33 cellular contexts compared by ENCODE assay signal in the genomic region with DNA sequence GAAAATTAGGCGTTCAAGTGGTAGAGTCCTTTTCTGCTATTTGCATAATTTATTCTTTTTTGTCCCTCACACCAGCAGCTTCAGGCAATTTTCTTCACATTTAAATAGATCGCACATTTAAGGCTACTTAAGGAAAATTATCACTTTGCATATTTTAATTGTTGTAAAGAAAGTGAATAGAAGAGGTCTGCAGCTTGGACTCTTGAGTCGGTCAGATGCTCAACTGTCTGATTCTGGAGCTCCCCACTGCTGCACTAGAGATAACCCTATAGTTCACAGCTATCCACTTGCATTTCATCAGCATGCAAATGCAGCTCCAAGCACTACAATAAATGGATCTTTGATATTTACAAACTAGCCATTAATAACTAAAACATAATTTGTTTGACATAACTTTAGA.
"Had no signal": no experiment of that assay in that cellular context is flagged by ENCODE, and none has a peak within 500 bp of the region (broad histone marks: within the 10 kb centered on the region; RNA-seq: fewer than 3 reads in every experiment).

No MANE protein-coding gene starts in this region.

- H3K27me3 Mint-ChIP-seq: activated CD4-positive, alpha-beta memory T cell treated with anti-CD3 and anti-CD28 coated beads for 36 hours; activated CD4-positive, alpha-beta T cell treated with anti-CD3 and anti-CD28 coated beads, Interleukin-2, amount 10 ng/mL, durations not matched to agents 24 days and 14 days; memory B cell; naive thymus-derived CD4-positive, alpha-beta T cell had no signal

- H3K9me3 ChIP-seq: breast epithelium, gastroesophageal sphincter, neutrophil, ovary, prostate gland, thoracic aorta had no signal

- H3K4me3 ChIP-seq: breast epithelium, gastroesophageal sphincter, hepatocyte, ovary, prostate gland, skin epidermis, thoracic aorta had no signal

- H3K27me3 ChIP-seq: breast epithelium, gastroesophageal sphincter, hepatocyte, neutrophil, ovary had no signal

- H3K27ac ChIP-seq: breast epithelium, gastroesophageal sphincter, hepatocyte, neutrophil, ovary, prostate gland, skin epidermis, thoracic aorta, VCaP had no signal

- ATAC-seq: activated CD4-positive, CD25-positive, alpha-beta regulatory T cell treated with anti-CD3 and anti-CD28 coated beads, Interleukin-2, amount 50 U/mL, for 24 hours; gastroesophageal sphincter; naive thymus-derived CD4-positive, alpha-beta T cell; stimulated activated naive CD8-positive, alpha-beta T cell treated with anti-CD3 and anti-CD28 coated beads, Interleukin-15, Interleukin-2, amounts not matched to agents 100 U/mL and 50 U/mL, for 24 hours had no signal

- H3K36me3 Mint-ChIP-seq: activated CD4-positive, alpha-beta memory T cell treated with anti-CD3 and anti-CD28 coated beads for 36 hours; memory B cell; naive thymus-derived CD4-positive, alpha-beta T cell had no signal

- H3K4me2 ChIP-seq: hepatocyte had no signal

- H3K9me3 Mint-ChIP-seq: activated CD4-positive, alpha-beta T cell treated with anti-CD3 and anti-CD28 coated beads, Interleukin-2, amount 10 ng/mL, durations not matched to agents 24 days and 14 days; activated T-helper 1 cell treated with anti-CD3 and anti-CD28 coated beads, Interleukin-12 subunit alpha, Interleukin-12 subunit beta, Interleukin-2, Interleukin-4 antibody, amounts not matched to agents 30 ng/mL and 10 ng/mL and 1 ng/mL, durations not matched to agents 14 hours and 24 hours and 36 hours; memory B cell; T-helper 1 cell treated with Interleukin-12 subunit alpha and Interleukin-12 subunit beta and Interleukin-4 antibody, amounts not matched to agents 30 μg/mL and 1 μg/mL, for 36 hours had no signal

- H3K79me2 ChIP-seq: hepatocyte had no signal

- FAIRE-seq: colon, endothelial cell of umbilical vein, TTC549, urothelium cell line had no signal

- H2AFZ ChIP-seq: hepatocyte had no signal

- H3K27ac Mint-ChIP-seq: activated CD4-positive, alpha-beta memory T cell treated with anti-CD3 and anti-CD28 coated beads for 36 hours; activated CD4-positive, alpha-beta T cell treated with anti-CD3 and anti-CD28 coated beads, Interleukin-2, amount 10 ng/mL, durations not matched to agents 24 days and 14 days; activated T-helper 1 cell treated with anti-CD3 and anti-CD28 coated beads, Interleukin-12 subunit alpha, Interleukin-12 subunit beta, Interleukin-2, Interleukin-4 antibody, amounts not matched to agents 30 ng/mL and 10 ng/mL and 1 ng/mL, durations not matched to agents 14 hours and 24 hours and 36 hours; memory B cell; naive thymus-derived CD4-positive, alpha-beta T cell; T-helper 1 cell treated with Interleukin-12 subunit alpha and Interleukin-12 subunit beta and Interleukin-4 antibody, amounts not matched to agents 30 μg/mL and 1 μg/mL, for 36 hours had no signal

- H3K4me1 ChIP-seq: breast epithelium, prostate gland had no signal

- H3K4me1 Mint-ChIP-seq: activated CD4-positive, alpha-beta T cell treated with anti-CD3 and anti-CD28 coated beads, Interleukin-2, amount 10 ng/mL, durations not matched to agents 24 days and 14 days; memory B cell; naive thymus-derived CD4-positive, alpha-beta T cell had no signal

- H3K4me3 Mint-ChIP-seq: activated CD4-positive, alpha-beta memory T cell treated with anti-CD3 and anti-CD28 coated beads for 36 hours; activated CD4-positive, alpha-beta T cell treated with anti-CD3 and anti-CD28 coated beads, Interleukin-2, amount 10 ng/mL, durations not matched to agents 24 days and 14 days; activated T-helper 1 cell treated with anti-CD3 and anti-CD28 coated beads, Interleukin-12 subunit alpha, Interleukin-12 subunit beta, Interleukin-2, Interleukin-4 antibody, amounts not matched to agents 30 ng/mL and 10 ng/mL and 1 ng/mL, durations not matched to agents 14 hours and 24 hours and 36 hours; memory B cell; naive thymus-derived CD4-positive, alpha-beta T cell; T-helper 1 cell treated with Interleukin-12 subunit alpha and Interleukin-12 subunit beta and Interleukin-4 antibody, amounts not matched to agents 30 μg/mL and 1 μg/mL, for 36 hours had no signal

- DNase-seq: activated CD4-positive, alpha-beta memory T cell treated with anti-CD3 and anti-CD28 coated beads for 36 hours; activated CD4-positive, alpha-beta T cell treated with anti-CD3 and anti-CD28 coated beads, Interleukin-2, amount 10 ng/mL, durations not matched to agents 24 days and 14 days; activated CD8-positive, alpha-beta memory T cell treated with anti-CD3 and anti-CD28 coated beads, Interleukin-2, amount 50 U/mL, for 4 hours; activated gamma-delta T cell; activated naive CD4-positive, alpha-beta T cell treated with anti-CD3 and anti-CD28 coated beads, Interleukin-2, amount 50 U/mL, for 16 hours; activated T-cell treated with anti-CD3 and anti-CD28 coated beads, Interleukin-2, amount 50 U/mL, for 1 hour; amygdala; central memory CD4-positive, alpha-beta T cell; effector memory CD4-positive, alpha-beta T cell; midbrain; naive thymus-derived CD4-positive, alpha-beta T cell; ovary; stimulated activated CD4-positive, alpha-beta T cell treated with anti-CD3 and anti-CD28 coated beads, Interleukin-12 subunit alpha, Interleukin-12 subunit beta, amount 100 ng/mL, for 4 hours; stimulated activated CD4-positive, alpha-beta T cell treated with anti-CD3 and anti-CD28 coated beads, Interleukin-4, amount 100 ng/mL, for 1 hour; stimulated activated naive CD8-positive, alpha-beta T cell treated with anti-CD3 and anti-CD28 coated beads, Interleukin-15, Interleukin-2, amounts not matched to agents 100 U/mL and 50 U/mL, for 24 hours; T-helper 9 cell; trophoblast cell had no signal

- H3K36me3 ChIP-seq: breast epithelium, gastroesophageal sphincter, neutrophil, ovary, prostate gland, thoracic aorta had no signal
